In genomic region chr3:177932750-177933660, GRCh38 we compare ENCODE assay signal across 12 cellular contexts.
DNase-seq lines count a peak whose midpoint lies in the region; ATAC-seq, FAIRE-seq and TF ChIP-seq lines count a peak whose summit lies in the region.
"Had no signal": no experiment of that assay in that cellular context is flagged by ENCODE, and none has a peak within 500 bp of the region (broad histone marks: within the 10 kb centered on the region; RNA-seq: fewer than 3 reads in every experiment).

No MANE protein-coding gene starts in this region.

- FAIRE-seq in endothelial cell of umbilical vein (lab: Jason Lieb, UNC): peak; percentile 86
- FAIRE-seq: A204.1 had no signal

- H3K4me3 ChIP-seq in endothelial cell of umbilical vein (replicated peaks in 1 of 3; ENCODE audit: insufficient read depth in 1 of 3, low read depth in 1 of 3, low read length in 3 of 3) (no peak overlapping the region), smooth muscle cell (no peak overlapping the region), MG63 (no peak overlapping the region)
- H3K4me3 ChIP-seq: tibial nerve had no signal

- H3K36me3 ChIP-seq in endothelial cell of umbilical vein (ENCODE audit: control insufficient read depth in 2 of 2, extremely low read depth in 1 of 2, insufficient read depth in 2 of 2, low read length in 2 of 2): no peaks in the 10 kb centered on the region
- H3K36me3 ChIP-seq in smooth muscle cell (ENCODE audit: low read depth): no peaks in the 10 kb centered on the region
- H3K36me3 ChIP-seq in MG63: no peaks in the 10 kb centered on the region
- H3K36me3 ChIP-seq: tibial nerve had no signal

- H3K9me3 ChIP-seq in endothelial cell of umbilical vein (replicated peaks; ENCODE audit: control insufficient read depth, insufficient read depth, low read length) (no peaks in the 10 kb centered on the region), smooth muscle cell (replicated peaks; ENCODE audit: low read depth) (no peaks in the 10 kb centered on the region), MG63 (no peaks in the 10 kb centered on the region)
- H3K9me3 ChIP-seq: tibial nerve had no signal

- no peaks in the 10 kb centered on the region for H3F3A ChIP-seq in smooth muscle cell (ENCODE audit: low read depth)

- TF ChIP-seq CTCF in endothelial cell of umbilical vein (IDR thresholded peaks at IDR 0.05; ENCODE audit: extremely low read depth in 1 of 2, insufficient read depth in 1 of 2, low read depth in 1 of 2, low read length in 2 of 2) (no peak), smooth muscle cell (IDR thresholded peaks at IDR 0.05; ENCODE audit: borderline replicate concordance, insufficient read depth, poor library complexity, severe bottlenecking) (no peak)

- DNase-seq in SKM-1 treated with dmso at 0.1 percent for 144 hours (lab: John Stamatoyannopoulos, UW; ENCODE audit: unreplicated experiment): peak; percentile 12
- DNase-seq in SKM-1 (lab: John Stamatoyannopoulos, UW; ENCODE audit: unreplicated experiment): no peak
- peak; percentile 11 for DNase-seq in RPMI7951 (ENCODE audit: low read depth)
- peak; percentile 95 for DNase-seq in endothelial cell of umbilical vein (ENCODE audit: low read depth, low spot score)
- DNase-seq in smooth muscle cell (lab: John Stamatoyannopoulos, UW; ENCODE audit: unreplicated experiment): no peak
- DNase-seq in GM19240 (ENCODE audit: insufficient read length, low spot score): no peak
- DNase-seq in MG63: no peak
- DNase-seq: activated naive CD8-positive, alpha-beta T cell treated with anti-CD3 and anti-CD28 coated beads, Interleukin-2, amount 50 U/mL, for 24 hours; DMS79 treated with DMSO at 0.1 percent for 48 hours had no signal

- H3K4me2 ChIP-seq in endothelial cell of umbilical vein (ENCODE audit: insufficient read depth, low read length): peak overlapping the region; percentile 59
- H3K4me2 ChIP-seq in smooth muscle cell: peak overlapping the region; percentile 1

- H3K27me3 ChIP-seq in endothelial cell of umbilical vein (ENCODE audit: control insufficient read depth in 2 of 2, insufficient read depth in 2 of 2, low read length in 2 of 2) (no peaks in the 10 kb centered on the region), smooth muscle cell (ENCODE audit: low read depth) (no peaks in the 10 kb centered on the region), MG63 (no peaks in the 10 kb centered on the region)
- H3K27me3 ChIP-seq: tibial nerve had no signal

- TF ChIP-seq POLR2A in endothelial cell of umbilical vein (IDR thresholded peaks at IDR 0.05; ENCODE audit: low read depth, low read length): no peak

- WGBS in smooth muscle cell (ENCODE audit: low lambda C conversion rate): 85% methylated on average over 5 of the region's 5 CpGs

- peaks cover 21% of the 10 kb centered on the region for H3K4me1 ChIP-seq in endothelial cell of umbilical vein (ENCODE audit: control insufficient read depth, extremely low read depth, insufficient read depth, low read length)
- H3K4me1 ChIP-seq in smooth muscle cell (ENCODE audit: low read depth): peaks cover 4% of the 10 kb centered on the region

- peak overlapping the region; percentile 72 for H3K27ac ChIP-seq in endothelial cell of umbilical vein (ENCODE audit: insufficient read depth, low read depth, low read length)
- no peak overlapping the region for H3K27ac ChIP-seq in smooth muscle cell (ENCODE audit: low read depth)
- H3K27ac ChIP-seq: tibial nerve had no signal

- H2AFZ ChIP-seq in endothelial cell of umbilical vein (ENCODE audit: low read depth, low read length): peak overlapping the region; percentile 42
- peak overlapping the region; percentile 23 for H2AFZ ChIP-seq in smooth muscle cell (ENCODE audit: low read depth)

- intact Hi-C loops in endothelial cell of umbilical vein (cut with micrococcal nuclease): loop anchor here (1.0 to 5.0 kb wide), 12 partner anchors 39 to 736 kb away; partner anchors contain the start of gene TBL1XR1

- dilution Hi-C loops in endothelial cell of umbilical vein (cut with MboI; ENCODE audit: extremely low pct_ligation_motif_present, low sequenced_read_pairs): no loop called here

- CTCF ChIA-PET in endothelial cell of umbilical vein (lab: Charles Lee): interaction anchor here (0.7 to 2.4 kb wide), 12 partner anchors 9 to 882 kb away, joined by 3 to 7 read pairs (median 4); partner anchors contain the start of gene TBL1XR1

- POLR2A ChIA-PET in endothelial cell of umbilical vein (lab: Charles Lee): no interaction called here

- H4K20me1 ChIP-seq in endothelial cell of umbilical vein (replicated peaks; ENCODE audit: control insufficient read depth, extremely low read depth, insufficient read depth, low read length) (no peaks in the 10 kb centered on the region), smooth muscle cell (ENCODE audit: low read depth) (no peaks in the 10 kb centered on the region)

- H3K9ac ChIP-seq in endothelial cell of umbilical vein (replicated peaks; ENCODE audit: extremely low read depth, insufficient read depth, low read length): peak overlapping the region; percentile 41
- no peak overlapping the region for H3K9ac ChIP-seq in smooth muscle cell (ENCODE audit: low read depth)

- no peaks in the 10 kb centered on the region for H3K9me1 ChIP-seq in endothelial cell of umbilical vein (replicated peaks; ENCODE audit: control insufficient read depth, extremely low read depth, insufficient read depth, low read length)

- no TSS peak for BruUV-seq in endothelial cell of umbilical vein (replicated peaks; lab: Mats Ljungman, UMichigan)

- no peaks in the 10 kb centered on the region for H3K79me2 ChIP-seq in endothelial cell of umbilical vein (ENCODE audit: control insufficient read depth, insufficient read depth, low read length)
- H3K79me2 ChIP-seq in smooth muscle cell (ENCODE audit: low read depth): no peaks in the 10 kb centered on the region

- ATAC-seq in GM21360 (IDR thresholded peaks at IDR 0.05; ENCODE audit: unreplicated experiment): no peak
- ATAC-seq: activated naive CD8-positive, alpha-beta T cell treated with anti-CD3 and anti-CD28 coated beads, Interleukin-2, amount 50 U/mL, for 24 hours had no signal

TF ChIP-seq in endothelial cell of umbilical vein, 7 proteins besides CTCF, POLR2A, EP300 and RAD21:
- peak; percentile 39 for TF ChIP-seq JUN (IDR thresholded peaks at IDR 0.05; ENCODE audit: borderline replicate concordance, insufficient read depth, insufficient read length, low read depth)
- TF ChIP-seq POLR2AphosphoS5 (IDR thresholded peaks at IDR 0.05; ENCODE audit: insufficient read depth, low read depth, low read length): no peak
- no peak for TF ChIP-seq MYC (IDR thresholded peaks at IDR 0.05; ENCODE audit: low read depth, low read length)
- TF ChIP-seq FOS (IDR thresholded peaks at IDR 0.05; ENCODE audit: borderline replicate concordance, insufficient read depth, low read length): peak; percentile 28
- no peak for TF ChIP-seq EZH2 (IDR thresholded peaks at IDR 0.05; ENCODE audit: borderline replicate concordance, low read depth, low read length, severe bottlenecking)
- peak; percentile 89 for TF ChIP-seq GATA2 (IDR thresholded peaks at IDR 0.05; ENCODE audit: insufficient read depth, insufficient read length, low read depth, low read length)

Comparison
In these comparisons a context has a peak if more than half of its experiments do, and no peak if none do; other contexts are left out.
1. DNase-seq: peak in SKM-1 treated with dmso at 0.1 percent for 144 hours (single experiment), RPMI7951 (single experiment) and endothelial cell of umbilical vein (single experiment); none in SKM-1 (single experiment), smooth muscle cell (single experiment), GM19240 (single experiment) and MG63 (single experiment).